ENCODE assay signal across 18 cellular contexts in the genomic region with DNA sequence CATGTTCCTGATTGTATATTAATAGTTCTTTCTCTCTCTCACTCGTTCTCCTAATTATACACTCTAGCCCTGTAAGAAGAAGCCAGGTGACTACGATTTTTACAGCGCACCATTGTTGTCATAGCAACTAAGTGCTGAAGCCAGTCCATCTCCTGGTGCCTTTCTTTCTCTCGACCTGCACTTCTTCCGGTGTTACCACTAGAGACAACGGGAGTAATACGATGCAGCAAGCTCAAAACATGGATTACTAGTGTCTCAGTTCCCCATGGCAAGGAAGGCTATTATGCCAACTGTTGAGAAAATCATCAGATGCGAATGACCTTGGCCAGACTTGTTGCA. TPM values are rescaled to one million over a fixed set of nuclear protein-coding genes. Genes with fewer than 3 reads are reported as not detected.
"Had no signal": no experiment of that assay in that cellular context is flagged by ENCODE, and none has a peak within 500 bp of the region (broad histone marks: within the 10 kb centered on the region; RNA-seq: fewer than 3 reads in every experiment).

No MANE protein-coding gene starts in this region.

- ATAC-seq: activated naive CD4-positive, alpha-beta T cell treated with anti-CD3 and anti-CD28 coated beads, Interleukin-2, amount 50 U/mL, for 72 hours; body of pancreas; stimulated activated naive B cell treated with anti-CD40 and anti-IgM and Interleukin-4, amounts not matched to agents 10 μg/mL and 1 μg/mL and 100 μg/mL, for 72 hours had no signal

- H3K4me1 Mint-ChIP-seq: central memory CD8-positive, alpha-beta T cell had no signal

- H3K4me3 Mint-ChIP-seq: central memory CD8-positive, alpha-beta T cell; memory B cell; nephron progenitor cell; stimulated activated naive B cell treated with anti-CD40 and anti-IgM and Interleukin-4, amounts not matched to agents 10 μg/mL and 1 μg/mL and 100 μg/mL, for 72 hours had no signal

- DNase-seq: activated CD4-positive, CD25-positive, alpha-beta regulatory T cell; activated effector memory CD4-positive, alpha-beta T cell treated with Interleukin-2 at 50 U/mL for 16 hours; activated T-cell treated with anti-CD3 and anti-CD28 coated beads, Interleukin-2, amount 50 U/mL, for 1 hour; amniotic stem cell; dermis blood vessel endothelial cell; nephron progenitor cell; sigmoid colon; stimulated activated CD4-positive, alpha-beta T cell treated with anti-CD3 and anti-CD28 coated beads, Interleukin-2, amount 100 ng/mL, for 24 hours; stimulated activated naive B cell treated with anti-CD40 and anti-IgM and Interleukin-4, amounts not matched to agents 10 μg/mL and 1 μg/mL and 100 μg/mL, for 72 hours; substantia nigra; transverse colon had no signal

- H3K4me3 ChIP-seq: body of pancreas, sigmoid colon, transverse colon had no signal

- H3K36me3 ChIP-seq: sigmoid colon, transverse colon had no signal

- H3K27ac Mint-ChIP-seq: activated naive CD4-positive, alpha-beta T cell treated with anti-CD3 and anti-CD28 coated beads, Interleukin-2, amount 50 U/mL, for 72 hours; memory B cell; nephron progenitor cell; stimulated activated naive B cell treated with anti-CD40 and anti-IgM and Interleukin-4, amounts not matched to agents 10 μg/mL and 1 μg/mL and 100 μg/mL, for 72 hours had no signal

- H3K27ac ChIP-seq: body of pancreas, sigmoid colon, transverse colon had no signal

- H3K36me3 Mint-ChIP-seq: activated naive CD4-positive, alpha-beta T cell treated with anti-CD3 and anti-CD28 coated beads, Interleukin-2, amount 50 U/mL, for 72 hours; memory B cell had no signal

- H3K27me3 ChIP-seq: body of pancreas, transverse colon had no signal

- H3K4me1 ChIP-seq: sigmoid colon, transverse colon had no signal

- H3K9me3 Mint-ChIP-seq: activated naive CD4-positive, alpha-beta T cell treated with anti-CD3 and anti-CD28 coated beads, Interleukin-2, amount 50 U/mL, for 72 hours; central memory CD8-positive, alpha-beta T cell had no signal

RNA-seq across cellular contexts. Expression of a gene that starts 40.8 kb away (rescaled TPM):
- total RNA-seq: activated naive CD4-positive, alpha-beta T cell treated with anti-CD3 and anti-CD28 coated beads, Interleukin-2, amount 50 U/mL, for 72 hours; body of pancreas; dermis blood vessel endothelial cell; left lobe of liver; osteocyte; sigmoid colon; transverse colon had no signal
- polyA plus RNA-seq: esophagus, sigmoid colon had no signal

RNA-seq across cellular contexts. Expression of a gene that starts 54.3 kb away (rescaled TPM):
- total RNA-seq: activated naive CD4-positive, alpha-beta T cell treated with anti-CD3 and anti-CD28 coated beads, Interleukin-2, amount 50 U/mL, for 72 hours; body of pancreas; dermis blood vessel endothelial cell; left lobe of liver; osteocyte; sigmoid colon; transverse colon had no signal
- polyA plus RNA-seq: esophagus, sigmoid colon had no signal
